Comparison of ENCODE assay signal across 8 cellular contexts in genomic region chr1:51518730-51519047, GRCh38. TPM values are rescaled to one million over a fixed set of nuclear protein-coding genes. Genes with fewer than 3 reads are reported as not detected.
DNase-seq lines count a peak whose midpoint lies in the region; ATAC-seq and TF ChIP-seq lines count a peak whose summit lies in the region.

No MANE protein-coding gene starts in this region.

- peak; percentile 3 to 48 (median 22) for DNase-seq in CD4-positive, alpha-beta T cell
- peak; percentile 56 for DNase-seq in activated CD4-positive, CD25-positive, alpha-beta regulatory T cell treated with anti-CD3 and anti-CD28 coated beads, Interleukin-2, amount 50 U/mL, for 72 hours
- DNase-seq in mucosa of gallbladder (ENCODE audit: low spot score) (peak; percentile 53), testis (no peak), GF-D8 (lab: John Stamatoyannopoulos, UW) (no peak)

- H3K36me3 ChIP-seq in ectodermal cell (ENCODE audit: control insufficient read depth, insufficient read depth, low read length), result no peaks in the 10 kb centered on the region
- no peaks in the 10 kb centered on the region for H3K36me3 ChIP-seq in testis (ENCODE audit: low read depth, missing control alignments)

- peak overlapping the region; percentile 94 for H3K4me3 Mint-ChIP-seq in CD4-positive, alpha-beta T cell

- peak; percentile 28 for ATAC-seq in CD4-positive, alpha-beta T cell (ENCODE audit: poor library complexity)
- ATAC-seq in GM19455 (IDR thresholded peaks at IDR 0.05; ENCODE audit: unreplicated experiment) (peak; percentile 41), HG03457 (IDR thresholded peaks at IDR 0.05; ENCODE audit: unreplicated experiment) (peak; percentile 24)

- intact Hi-C loops in CD4-positive, alpha-beta T cell (cut with DNase I, micrococcal nuclease), result loop anchor here (1.0 to 10.0 kb wide), 6 partner anchors 54 to 544 kb away; partner anchors contain the start of genes BTF3L4 (in 1 of the 2), CDKN2C (in 1 of the 2), OSBPL9 (in 1 of the 2) and RNF11 (in 1 of the 2)
- intact Hi-C loops in testis (cut with DNase I; ENCODE audit: low total_unique reads), result no loop called here

- H3K36me3 Mint-ChIP-seq in CD4-positive, alpha-beta T cell (ENCODE audit: low read depth), result peaks cover 8% of the 10 kb centered on the region

- POLR2A ChIA-PET in CD4-positive, alpha-beta T cell (lab: Charles Lee), result interaction anchor here (0.9 to 2.2 kb wide), 10 partner anchors 9 to 549 kb away, joined by 3 to 8 read pairs (median 4); partner anchors contain the start of genes BTF3L4, CDKN2C, KTI12 and OSBPL9

- H3K9me3 ChIP-seq in CD4-positive, alpha-beta T cell (ENCODE audit: control insufficient read depth, low read length), result no peaks in the 10 kb centered on the region
- H3K9me3 ChIP-seq in ectodermal cell (ENCODE audit: control insufficient read depth, low read length) (no peaks in the 10 kb centered on the region), testis (no peaks in the 10 kb centered on the region)

- H3K4me1 Mint-ChIP-seq in CD4-positive, alpha-beta T cell (ENCODE audit: low read depth), result peaks cover 64% of the 10 kb centered on the region

- H3K27me3 ChIP-seq in CD4-positive, alpha-beta T cell (ENCODE audit: control insufficient read depth, insufficient read depth, low read length), result no peaks in the 10 kb centered on the region
- H3K27me3 ChIP-seq in ectodermal cell (ENCODE audit: control insufficient read depth, insufficient read depth, low read length, poor library complexity, severe bottlenecking) (no peaks in the 10 kb centered on the region), testis (no peaks in the 10 kb centered on the region)

- peak overlapping the region; percentile 83 for H3K4me3 ChIP-seq in ectodermal cell (ENCODE audit: insufficient read depth, low read depth, low read length)
- H3K4me3 ChIP-seq in testis, result peak overlapping the region; percentile 79 to 96

- no peak for TF ChIP-seq POLR2A in testis (IDR thresholded peaks at IDR 0.05)

- 0% methylated on average over 46 of the region's 46 CpGs for WGBS in ectodermal cell, 2 experiments
- 1% methylated on average over 15 to 41 of the region's 46 CpGs for WGBS in testis, 2 donors

- H3K27ac Mint-ChIP-seq in CD4-positive, alpha-beta T cell, result peak overlapping the region; percentile 88

- CTCF ChIA-PET in CD4-positive, alpha-beta T cell (lab: Charles Lee), result interaction anchor here (1.3 kb wide), 1 partner anchor 16 kb away, joined by 5 read pairs; no protein-coding TSS in a partner anchor

- H3K9me3 Mint-ChIP-seq in CD4-positive, alpha-beta T cell, result no peaks in the 10 kb centered on the region

- H3K27ac ChIP-seq in CD4-positive, alpha-beta T cell (ENCODE audit: low read depth, low read length), result peak overlapping the region; percentile 48
- no peak overlapping the region for H3K27ac ChIP-seq in ectodermal cell (ENCODE audit: insufficient read depth, low read depth, low read length, poor library complexity, severe bottlenecking)
- peak overlapping the region; percentile 87 to 94 for H3K27ac ChIP-seq in testis

- no peak for TF ChIP-seq CTCF in CD4-positive, alpha-beta T cell (IDR thresholded peaks at IDR 0.05)
- TF ChIP-seq CTCF in testis (IDR thresholded peaks at IDR 0.05), result no peak

- H3K4me1 ChIP-seq in ectodermal cell (ENCODE audit: control insufficient read depth, insufficient read depth, low read length), result peaks cover 7% of the 10 kb centered on the region
- H3K4me1 ChIP-seq in testis, result peaks cover 22% of the 10 kb centered on the region

- H3K27me3 Mint-ChIP-seq in CD4-positive, alpha-beta T cell, result no peaks in the 10 kb centered on the region

RNA-seq across cellular contexts. Expression of gene EPS15, which starts 0.4 kb away (rescaled TPM):
- total RNA-seq in CD4-positive, alpha-beta T cell, result 10 to 100 TPM; 44.5 to 47.9 TPM
- polyA plus RNA-seq in ectodermal cell (2013, experiment 1 of 4), result 35.1 TPM
- 33.1 TPM for polyA plus RNA-seq in ectodermal cell (2013, experiment 2 of 4)
- 27.6 TPM for polyA plus RNA-seq in ectodermal cell (2013, experiment 3 of 4)
- polyA plus RNA-seq in ectodermal cell (2013, experiment 4 of 4), result 33.2 TPM
- total RNA-seq in mucosa of gallbladder (67.0 TPM), testis (100 to 1,000 TPM; 108 to 127 TPM)
- polyA plus RNA-seq in testis (ENCODE audit: insufficient read depth, low read depth, low replicate concordance), result 77.2 TPM

Comparison
In these comparisons a context has a peak if more than half of its experiments do, and no peak if none do; other contexts are left out.
1. DNase-seq: peak in CD4-positive, alpha-beta T cell (10 of 10), activated CD4-positive, CD25-positive, alpha-beta regulatory T cell treated with anti-CD3 and anti-CD28 coated beads, Interleukin-2, amount 50 U/mL, for 72 hours (single experiment) and mucosa of gallbladder (single experiment); none in testis (single experiment) and GF-D8 (single experiment).
2. Peak in every context shown above with its lines, with median percentiles within 50 percentile points of each other: ATAC-seq.